Comparison of ENCODE assay signal across 1 cellular context in genomic region chr22:37559901-37560681, GRCh38.
TF ChIP-seq lines count a peak whose summit lies in the region.

A gene with protein sequence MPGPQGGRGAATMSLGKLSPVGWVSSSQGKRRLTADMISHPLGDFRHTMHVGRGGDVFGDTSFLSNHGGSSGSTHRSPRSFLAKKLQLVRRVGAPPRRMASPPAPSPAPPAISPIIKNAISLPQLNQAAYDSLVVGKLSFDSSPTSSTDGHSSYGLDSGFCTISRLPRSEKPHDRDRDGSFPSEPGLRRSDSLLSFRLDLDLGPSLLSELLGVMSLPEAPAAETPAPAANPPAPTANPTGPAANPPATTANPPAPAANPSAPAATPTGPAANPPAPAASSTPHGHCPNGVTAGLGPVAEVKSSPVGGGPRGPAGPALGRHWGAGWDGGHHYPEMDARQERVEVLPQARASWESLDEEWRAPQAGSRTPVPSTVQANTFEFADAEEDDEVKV (plus strand): TSS chr22:37560480. CDS start chr22:37566350, 5,870 bp downstream.

TF ChIP-seq in HepG2, 621 proteins besides CTCF, POLR2A, EP300 and RAD21 (continued from another document and continues in another):
- TF ChIP-seq TFDP1 (CRISPR knock-in tag; IDR thresholded peaks at IDR 0.05; ENCODE audit: borderline replicate concordance) (no peak), SCMH1 (CRISPR knock-in tag; IDR thresholded peaks at IDR 0.05; ENCODE audit: borderline replicate concordance) (no peak), KLF13 (CRISPR knock-in tag; IDR thresholded peaks at IDR 0.05) (no peak), DNMT1 (CRISPR knock-in tag; IDR thresholded peaks at IDR 0.05) (no peak), NR2C2 (CRISPR knock-in tag; IDR thresholded peaks at IDR 0.05; ENCODE audit: borderline replicate concordance) (no peak), ZNF749 (CRISPR knock-in tag; IDR thresholded peaks at IDR 0.05; ENCODE audit: borderline replicate concordance) (peak; percentile 33; the same call in 1 of the 2 replicates), MYC (CRISPR knock-in tag; IDR thresholded peaks at IDR 0.05; ENCODE audit: borderline replicate concordance) (no peak), CC2D1A (CRISPR knock-in tag; IDR thresholded peaks at IDR 0.05) (no peak), NBN (conservative IDR thresholded peaks at IDR 0.05) (no peak), MXD3 (CRISPR knock-in tag; IDR thresholded peaks at IDR 0.05) (peak; percentile 75; the same call in 1 of the 2 replicates), SYNCRIP (IDR thresholded peaks at IDR 0.05; ENCODE audit: insufficient read depth, low read depth, low read length) (no peak), ZFAT (CRISPR knock-in tag; conservative IDR thresholded peaks at IDR 0.05) (no peak), ZBTB33 (CRISPR knock-in tag; IDR thresholded peaks at IDR 0.05) (no peak), ZNF678 (CRISPR knock-in tag; IDR thresholded peaks at IDR 0.05) (peak; percentile 42; the same call in 1 of the 2 replicates), ZNF543 (CRISPR knock-in tag; IDR thresholded peaks at IDR 0.05) (no peak), ZNF17 (CRISPR knock-in tag; IDR thresholded peaks at IDR 0.05) (no peak), DPF2 (CRISPR knock-in tag; IDR thresholded peaks at IDR 0.05; ENCODE audit: borderline replicate concordance, low read depth) (no peak), HOXA9 (CRISPR knock-in tag; IDR thresholded peaks at IDR 0.05; ENCODE audit: borderline replicate concordance) (no peak), TBL1XR1 (IDR thresholded peaks at IDR 0.05; ENCODE audit: borderline replicate concordance, low read length, partially characterized antibody) (no peak), HMGXB4 (CRISPR knock-in tag; IDR thresholded peaks at IDR 0.05; ENCODE audit: borderline replicate concordance in 1 of 2, low read depth in 1 of 2) (peak in 1 of 2 experiments; percentile 77; a peak in 1 of 4 replicates), ADNP (CRISPR knock-in tag; IDR thresholded peaks at IDR 0.05) (no peak), ZNF292 (CRISPR knock-in tag; IDR thresholded peaks at IDR 0.05; ENCODE audit: borderline replicate concordance, low read depth) (no peak), ZNF276 (CRISPR knock-in tag; IDR thresholded peaks at IDR 0.05; ENCODE audit: low read depth) (no peak), POLR2AphosphoS5 (IDR thresholded peaks at IDR 0.05; ENCODE audit: low read depth, low read length) (peak; percentile 65), KDM3A (CRISPR knock-in tag; IDR thresholded peaks at IDR 0.05; ENCODE audit: low read depth) (no peak), KLF6 (CRISPR knock-in tag; IDR thresholded peaks at IDR 0.05) (peak; percentile 77; the same call in 1 of the 2 replicates), GRHL1 (CRISPR knock-in tag; conservative IDR thresholded peaks at IDR 0.05) (no peak), PAX8 (CRISPR knock-in tag; IDR thresholded peaks at IDR 0.05; ENCODE audit: borderline replicate concordance) (no peak), KLF16 (CRISPR knock-in tag; IDR thresholded peaks at IDR 0.05) (no peak), THAP11 (CRISPR knock-in tag; IDR thresholded peaks at IDR 0.05) (no peak), ELK4 (CRISPR knock-in tag; IDR thresholded peaks at IDR 0.05; ENCODE audit: borderline replicate concordance) (no peak), ZNF138 (CRISPR knock-in tag; IDR thresholded peaks at IDR 0.05; ENCODE audit: low read depth) (no peak), ELF3 (CRISPR knock-in tag; IDR thresholded peaks at IDR 0.05) (peak; percentile 23; the same call in 1 of the 2 replicates), ZNF598 (CRISPR knock-in tag; IDR thresholded peaks at IDR 0.05; ENCODE audit: borderline replicate concordance) (no peak)
- TF ChIP-seq, protein P1, sequence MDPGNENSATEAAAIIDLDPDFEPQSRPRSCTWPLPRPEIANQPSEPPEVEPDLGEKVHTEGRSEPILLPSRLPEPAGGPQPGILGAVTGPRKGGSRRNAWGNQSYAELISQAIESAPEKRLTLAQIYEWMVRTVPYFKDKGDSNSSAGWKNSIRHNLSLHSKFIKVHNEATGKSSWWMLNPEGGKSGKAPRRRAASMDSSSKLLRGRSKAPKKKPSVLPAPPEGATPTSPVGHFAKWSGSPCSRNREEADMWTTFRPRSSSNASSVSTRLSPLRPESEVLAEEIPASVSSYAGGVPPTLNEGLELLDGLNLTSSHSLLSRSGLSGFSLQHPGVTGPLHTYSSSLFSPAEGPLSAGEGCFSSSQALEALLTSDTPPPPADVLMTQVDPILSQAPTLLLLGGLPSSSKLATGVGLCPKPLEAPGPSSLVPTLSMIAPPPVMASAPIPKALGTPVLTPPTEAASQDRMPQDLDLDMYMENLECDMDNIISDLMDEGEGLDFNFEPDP (CRISPR knock-in tag; conservative IDR thresholded peaks at IDR 0.05): no peak
- TF ChIP-seq, protein P2, sequence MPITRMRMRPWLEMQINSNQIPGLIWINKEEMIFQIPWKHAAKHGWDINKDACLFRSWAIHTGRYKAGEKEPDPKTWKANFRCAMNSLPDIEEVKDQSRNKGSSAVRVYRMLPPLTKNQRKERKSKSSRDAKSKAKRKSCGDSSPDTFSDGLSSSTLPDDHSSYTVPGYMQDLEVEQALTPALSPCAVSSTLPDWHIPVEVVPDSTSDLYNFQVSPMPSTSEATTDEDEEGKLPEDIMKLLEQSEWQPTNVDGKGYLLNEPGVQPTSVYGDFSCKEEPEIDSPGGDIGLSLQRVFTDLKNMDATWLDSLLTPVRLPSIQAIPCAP (CRISPR knock-in tag; IDR thresholded peaks at IDR 0.05; ENCODE audit: low read depth): no peak
- TF ChIP-seq, protein P3, sequence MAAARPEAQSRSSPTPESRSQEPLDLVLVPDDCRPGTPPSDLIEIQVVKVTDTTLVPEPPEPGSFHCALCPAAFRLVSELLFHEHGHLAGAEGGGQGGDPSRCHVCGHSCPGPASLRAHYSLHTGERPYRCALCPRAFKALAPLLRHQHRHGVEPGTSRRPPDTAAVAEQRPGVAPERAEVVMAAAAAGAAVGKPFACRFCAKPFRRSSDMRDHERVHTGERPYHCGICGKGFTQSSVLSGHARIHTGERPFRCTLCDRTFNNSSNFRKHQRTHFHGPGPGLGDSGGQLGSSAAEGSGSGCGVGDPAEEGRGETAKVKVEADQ (CRISPR knock-in tag; IDR thresholded peaks at IDR 0.05; ENCODE audit: borderline replicate concordance): no peak; the same call in 1 of the 2 replicates
- TF ChIP-seq, protein P4, sequence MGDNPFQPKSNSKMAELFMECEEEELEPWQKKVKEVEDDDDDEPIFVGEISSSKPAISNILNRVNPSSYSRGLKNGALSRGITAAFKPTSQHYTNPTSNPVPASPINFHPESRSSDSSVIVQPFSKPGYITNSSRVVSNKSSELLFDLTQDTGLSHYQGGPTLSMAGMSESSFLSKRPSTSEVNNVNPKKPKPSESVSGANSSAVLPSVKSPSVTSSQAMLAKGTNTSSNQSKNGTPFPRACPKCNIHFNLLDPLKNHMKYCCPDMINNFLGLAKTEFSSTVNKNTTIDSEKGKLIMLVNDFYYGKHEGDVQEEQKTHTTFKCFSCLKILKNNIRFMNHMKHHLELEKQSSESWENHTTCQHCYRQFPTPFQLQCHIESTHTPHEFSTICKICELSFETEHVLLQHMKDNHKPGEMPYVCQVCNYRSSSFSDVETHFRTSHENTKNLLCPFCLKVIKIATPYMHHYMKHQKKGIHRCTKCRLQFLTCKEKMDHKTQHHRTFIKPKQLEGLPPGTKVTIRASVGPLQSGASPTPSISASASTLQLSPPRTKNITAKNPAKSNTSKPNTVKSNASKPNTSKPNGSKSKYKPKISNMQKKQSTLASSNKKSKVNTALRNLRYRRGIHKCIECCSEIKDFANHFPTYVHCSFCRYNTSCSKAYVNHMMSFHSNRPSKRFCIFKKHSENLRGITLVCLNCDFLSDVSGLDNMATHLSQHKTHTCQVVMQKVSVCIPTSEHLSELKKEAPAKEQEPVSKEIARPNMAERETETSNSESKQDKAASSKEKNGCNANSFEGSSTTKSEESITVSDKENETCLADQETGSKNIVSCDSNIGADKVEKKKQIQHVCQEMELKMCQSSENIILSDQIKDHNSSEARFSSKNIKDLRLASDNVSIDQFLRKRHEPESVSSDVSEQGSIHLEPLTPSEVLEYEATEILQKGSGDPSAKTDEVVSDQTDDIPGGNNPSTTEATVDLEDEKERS (CRISPR knock-in tag; IDR thresholded peaks at IDR 0.05): no peak
- TF ChIP-seq, protein P5, sequence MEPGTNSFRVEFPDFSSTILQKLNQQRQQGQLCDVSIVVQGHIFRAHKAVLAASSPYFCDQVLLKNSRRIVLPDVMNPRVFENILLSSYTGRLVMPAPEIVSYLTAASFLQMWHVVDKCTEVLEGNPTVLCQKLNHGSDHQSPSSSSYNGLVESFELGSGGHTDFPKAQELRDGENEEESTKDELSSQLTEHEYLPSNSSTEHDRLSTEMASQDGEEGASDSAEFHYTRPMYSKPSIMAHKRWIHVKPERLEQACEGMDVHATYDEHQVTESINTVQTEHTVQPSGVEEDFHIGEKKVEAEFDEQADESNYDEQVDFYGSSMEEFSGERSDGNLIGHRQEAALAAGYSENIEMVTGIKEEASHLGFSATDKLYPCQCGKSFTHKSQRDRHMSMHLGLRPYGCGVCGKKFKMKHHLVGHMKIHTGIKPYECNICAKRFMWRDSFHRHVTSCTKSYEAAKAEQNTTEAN (CRISPR knock-in tag; conservative IDR thresholded peaks at IDR 0.05): no peak
- TF ChIP-seq, protein P6, sequence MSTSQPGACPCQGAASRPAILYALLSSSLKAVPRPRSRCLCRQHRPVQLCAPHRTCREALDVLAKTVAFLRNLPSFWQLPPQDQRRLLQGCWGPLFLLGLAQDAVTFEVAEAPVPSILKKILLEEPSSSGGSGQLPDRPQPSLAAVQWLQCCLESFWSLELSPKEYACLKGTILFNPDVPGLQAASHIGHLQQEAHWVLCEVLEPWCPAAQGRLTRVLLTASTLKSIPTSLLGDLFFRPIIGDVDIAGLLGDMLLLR (CRISPR knock-in tag; IDR thresholded peaks at IDR 0.05): peak; percentile 50; the same call in 1 of the 2 replicates
